8 cellular contexts compared by ENCODE assay signal in the genomic region with DNA sequence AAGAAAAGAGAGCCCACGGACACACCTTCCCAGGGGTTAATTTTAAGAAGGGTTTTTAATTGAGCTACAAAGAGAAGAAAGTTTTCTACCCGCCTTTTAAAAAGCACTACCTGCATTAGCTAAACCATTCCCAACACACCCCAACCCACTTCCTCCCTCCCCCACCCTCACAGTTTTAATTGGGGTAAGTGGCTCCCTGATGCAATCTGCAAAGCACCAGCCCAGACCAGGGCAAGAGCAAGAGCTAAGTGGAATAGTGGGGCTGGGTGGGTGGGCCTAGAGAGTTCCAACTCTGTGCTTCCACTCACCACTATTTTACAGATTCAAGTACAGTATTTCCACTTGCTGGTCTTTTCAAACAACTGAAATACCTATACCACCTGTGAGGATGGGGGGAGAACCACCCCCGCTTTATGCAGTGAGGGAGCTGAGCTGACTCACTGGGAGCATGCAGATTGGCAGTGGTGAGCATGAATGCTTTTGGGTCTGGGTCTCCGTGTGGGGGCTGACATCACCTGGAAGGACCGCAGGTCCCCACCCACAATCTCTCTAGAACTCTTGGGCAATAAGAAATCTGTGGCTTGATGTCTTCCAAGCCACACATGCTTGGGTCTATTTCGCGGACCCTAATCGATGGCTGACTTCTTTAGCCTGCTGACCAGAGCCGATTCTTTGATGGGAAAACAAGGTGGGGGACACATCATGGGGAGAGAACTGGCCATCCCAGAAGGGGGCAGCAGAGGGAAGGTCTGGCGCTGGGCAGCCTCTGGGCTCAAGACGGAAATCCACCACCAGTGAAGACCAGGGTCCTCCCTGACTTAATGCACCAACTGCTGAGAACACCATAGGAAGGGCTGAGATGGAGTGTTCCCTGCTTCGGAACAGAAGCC.
A peak's percentile ranks its signal among the peaks of the same experiment; 100 is the strongest.
DNase-seq lines count a peak whose midpoint lies in the region; ATAC-seq and TF ChIP-seq lines count a peak whose summit lies in the region.

No MANE protein-coding gene starts in this region.

- H3K4me1 Mint-ChIP-seq in CD4-positive, CD25-positive, alpha-beta regulatory T cell, result peaks cover 0 to 75% (median 20%) of the 10 kb centered on the region in 4 donors
- H3K4me1 Mint-ChIP-seq in T-helper 17 cell, result peaks cover 34% of the 10 kb centered on the region
- peaks cover 9% of the 10 kb centered on the region for H3K4me1 Mint-ChIP-seq in osteocyte (ENCODE audit: unreplicated experiment)

- no peak overlapping the region for H2AFZ ChIP-seq in fibroblast of lung (ENCODE audit: low read length)

- H3K27me3 Mint-ChIP-seq in CD4-positive, CD25-positive, alpha-beta regulatory T cell, result no peaks in the 10 kb centered on the region
- H3K27me3 Mint-ChIP-seq in T-helper 17 cell, result no peaks in the 10 kb centered on the region
- H3K27me3 Mint-ChIP-seq in osteocyte (ENCODE audit: unreplicated experiment), result no peaks in the 10 kb centered on the region

- no peak for ATAC-seq in CD4-positive, CD25-positive, alpha-beta regulatory T cell (ENCODE audit: low read depth in 2 of 2)
- ATAC-seq in T-helper 17 cell (peak; percentile 33), GM19328 (IDR thresholded peaks at IDR 0.05; ENCODE audit: unreplicated experiment) (no peak), GM21515 (IDR thresholded peaks at IDR 0.05; ENCODE audit: unreplicated experiment) (no peak), GM18858 (IDR thresholded peaks at IDR 0.05; ENCODE audit: unreplicated experiment) (no peak)

- H3K4me3 Mint-ChIP-seq in CD4-positive, CD25-positive, alpha-beta regulatory T cell, result peak overlapping the region in 2 of 4 donors; percentile 13 to 15
- H3K4me3 Mint-ChIP-seq in T-helper 17 cell (peak overlapping the region; percentile 47), osteocyte (ENCODE audit: unreplicated experiment) (no peak overlapping the region)

- H3K9me3 Mint-ChIP-seq in CD4-positive, CD25-positive, alpha-beta regulatory T cell, result no peaks in the 10 kb centered on the region
- H3K9me3 Mint-ChIP-seq in osteocyte (ENCODE audit: unreplicated experiment), result no peaks in the 10 kb centered on the region

- no peaks in the 10 kb centered on the region for H3K9me3 ChIP-seq in CD4-positive, CD25-positive, alpha-beta regulatory T cell (ENCODE audit: control insufficient read depth in 2 of 2, low read length in 2 of 2)
- no peaks in the 10 kb centered on the region for H3K9me3 ChIP-seq in T-helper 17 cell (ENCODE audit: control insufficient read depth, low read length, poor library complexity, severe bottlenecking)
- no peaks in the 10 kb centered on the region for H3K9me3 ChIP-seq in fibroblast of lung (ENCODE audit: control insufficient read depth, insufficient read depth, low read depth, low read length)

- peaks cover 9% of the 10 kb centered on the region for H3K36me3 Mint-ChIP-seq in CD4-positive, CD25-positive, alpha-beta regulatory T cell
- H3K36me3 Mint-ChIP-seq in T-helper 17 cell (ENCODE audit: low read depth) (no peaks in the 10 kb centered on the region), osteocyte (ENCODE audit: unreplicated experiment) (peaks cover 2% of the 10 kb centered on the region)

- no peaks in the 10 kb centered on the region for H3K79me2 ChIP-seq in fibroblast of lung (ENCODE audit: control insufficient read depth, insufficient read depth, low read length)

- no peak overlapping the region for H3K27ac ChIP-seq in CD4-positive, CD25-positive, alpha-beta regulatory T cell (ENCODE audit: insufficient read depth, low read length, poor library complexity, severe bottlenecking)
- no peak overlapping the region for H3K27ac ChIP-seq in fibroblast of lung (ENCODE audit: insufficient read depth, low read length)

- H3K4me3 ChIP-seq in CD4-positive, CD25-positive, alpha-beta regulatory T cell (ENCODE audit: low read depth, low read length), result no peak overlapping the region
- no peak overlapping the region for H3K4me3 ChIP-seq in H7 (ENCODE audit: insufficient read depth, low read depth, low read length)
- H3K4me3 ChIP-seq in fibroblast of lung (replicated peaks in 1 of 4; ENCODE audit: control extremely low read depth in 1 of 4, insufficient read depth in 1 of 4, low read depth in 3 of 4, low read length in 4 of 4), result no peak overlapping the region

- H3K4me2 ChIP-seq in fibroblast of lung (ENCODE audit: extremely low read depth, insufficient read depth, low read length), result no peak overlapping the region

- H3K27me3 ChIP-seq in CD4-positive, CD25-positive, alpha-beta regulatory T cell (ENCODE audit: control insufficient read depth, insufficient read depth, low read length), result no peaks in the 10 kb centered on the region
- H3K27me3 ChIP-seq in H7 (ENCODE audit: control insufficient read depth, insufficient read depth, low read length) (no peaks in the 10 kb centered on the region), fibroblast of lung (ENCODE audit: control insufficient read depth, insufficient read depth, low read length) (no peaks in the 10 kb centered on the region)

- no peaks in the 10 kb centered on the region for H4K20me1 ChIP-seq in fibroblast of lung (ENCODE audit: control insufficient read depth, extremely low read depth, insufficient read depth, low read length)

- DNase-seq in CD4-positive, CD25-positive, alpha-beta regulatory T cell, result no peak
- DNase-seq in H7, result peak; percentile 82
- DNase-seq in T-helper 17 cell, result no peak
- DNase-seq in fibroblast of lung (ENCODE audit: low read depth in 2 of 2), result peak; percentile 49 to 54
- DNase-seq in osteocyte (ENCODE audit: extremely low spot score, unreplicated experiment), result no peak

- no peaks in the 10 kb centered on the region for H3K36me3 ChIP-seq in CD4-positive, CD25-positive, alpha-beta regulatory T cell (ENCODE audit: control insufficient read depth, insufficient read depth, low read length)
- H3K36me3 ChIP-seq in H7 (replicated peaks; ENCODE audit: control insufficient read depth, insufficient read depth, low read length) (no peaks in the 10 kb centered on the region; the same call in 1 of the 2 replicates), fibroblast of lung (ENCODE audit: control insufficient read depth, insufficient read depth, low read length) (no peaks in the 10 kb centered on the region)

- peak; percentile 32 to 72 for TF ChIP-seq CTCF in fibroblast of lung (conservative IDR thresholded peaks at IDR 0.05 in 1 of 2, IDR thresholded peaks at IDR 0.05 in 1 of 2; ENCODE audit: low read depth in 1 of 2, low read length in 2 of 2)
- TF ChIP-seq CTCF in osteocyte (IDR thresholded peaks at IDR 0.05), result peak; percentile 46

- peak overlapping the region; percentile 65 to 74 (median 65) for H3K27ac Mint-ChIP-seq in CD4-positive, CD25-positive, alpha-beta regulatory T cell
- peak overlapping the region; percentile 32 for H3K27ac Mint-ChIP-seq in T-helper 17 cell
- no peak overlapping the region for H3K27ac Mint-ChIP-seq in osteocyte (ENCODE audit: unreplicated experiment)

- H3K4me1 ChIP-seq in CD4-positive, CD25-positive, alpha-beta regulatory T cell (ENCODE audit: control insufficient read depth, insufficient read depth, low read length, poor library complexity, severe bottlenecking), result peaks cover 7% of the 10 kb centered on the region
- H3K4me1 ChIP-seq in fibroblast of lung (ENCODE audit: control insufficient read depth, extremely low read depth, insufficient read depth, low read length), result peaks cover 11% of the 10 kb centered on the region

- H3K9ac ChIP-seq in fibroblast of lung (ENCODE audit: insufficient read depth, low read length), result no peak overlapping the region

Comparison
In these comparisons a context has a peak if more than half of its experiments do, and no peak if none do; other contexts are left out.
1. DNase-seq: peak in H7 (single experiment) and fibroblast of lung (2 of 2); none in CD4-positive, CD25-positive, alpha-beta regulatory T cell (0 of 3), T-helper 17 cell (0 of 3) and osteocyte (single experiment).